Comparison of ENCODE assay signal across 8 cellular contexts in the genomic region with DNA sequence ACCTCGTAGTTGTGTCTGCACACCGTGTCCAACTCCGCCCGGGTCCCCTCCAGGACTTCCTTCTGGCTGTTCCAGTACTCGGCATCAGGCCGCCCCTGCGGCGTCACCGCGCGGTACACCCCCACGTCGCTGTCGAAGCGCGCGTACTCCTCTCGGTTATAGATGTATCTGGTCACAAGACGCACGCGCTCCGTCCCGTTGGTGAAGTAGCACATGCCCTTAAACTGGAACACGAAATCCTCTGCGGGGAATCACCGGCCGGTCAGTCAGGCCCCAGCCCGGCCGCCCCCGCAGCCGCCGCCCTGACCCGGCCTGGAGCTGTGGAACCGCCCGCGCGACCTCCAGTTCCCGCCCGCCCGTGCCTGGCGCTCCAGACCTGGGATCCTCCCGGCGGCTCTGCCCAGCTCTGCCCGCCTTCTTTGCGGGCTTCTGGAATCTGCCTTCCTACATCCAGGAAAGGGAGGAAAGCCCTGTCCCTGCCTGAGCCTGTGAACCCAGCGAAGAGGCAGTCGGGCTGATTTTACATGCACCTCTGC.
DNase-seq lines count a peak whose midpoint lies in the region; ATAC-seq and TF ChIP-seq lines count a peak whose summit lies in the region.

No MANE protein-coding gene starts in this region.

- ATAC-seq in GM21390 (IDR thresholded peaks at IDR 0.05; ENCODE audit: unreplicated experiment) = no peak

- 0 out of 3 replicates have a peak, but pooled peaks have one; percentile 21 for TF ChIP-seq CTCF in GM12872 (IDR thresholded peaks at IDR 0.05; ENCODE audit: insufficient read depth, low read depth, low read length)

- DNase-seq in T-helper 9 cell = peak; percentile 26
- DNase-seq in effector CD8-positive, alpha-beta T cell (lab: John Stamatoyannopoulos, UW) = peak; percentile 12
- peak; percentile 65 for DNase-seq in retina
- DNase-seq in NCI-H774 (lab: John Stamatoyannopoulos, UW) = no peak
- DNase-seq in putamen (ENCODE audit: low spot score) = no peak
- no peak for DNase-seq in HuH-7.5 (ENCODE audit: low spot score)

Comparison
In these comparisons a context has a peak if more than half of its experiments do, and no peak if none do; other contexts are left out.
1. DNase-seq: peak in T-helper 9 cell (single experiment), effector CD8-positive, alpha-beta T cell (single experiment) and retina (single experiment); none in NCI-H774 (single experiment), putamen (single experiment) and HuH-7.5 (single experiment).